8 cellular contexts compared by ENCODE assay signal in genomic region chr18:59358611-59359575, GRCh38. TPM values are rescaled to one million over a fixed set of nuclear protein-coding genes. Genes with fewer than 3 reads are reported as not detected.
A peak's percentile ranks its signal among the peaks of the same experiment; 100 is the strongest.
DNase-seq lines count a peak whose midpoint lies in the region; ATAC-seq and TF ChIP-seq lines count a peak whose summit lies in the region.

Gene LMAN1 (minus strand): TSS chr18:59359265. CDS start chr18:59359244, 21 bp downstream.

- peaks cover 0 to 11% (median 3%) of the 10 kb centered on the region in 3 donors for H3K36me3 Mint-ChIP-seq in immature natural killer cell

- TF ChIP-seq CTCF in AG10803 (conservative IDR thresholded peaks at IDR 0.05; ENCODE audit: low read length): no peak

- H3K4me3 ChIP-seq in AG10803 (ENCODE audit: low read length): peak within 1 kb of the TSS; percentile 90

- peaks cover 0 to 5% (median 4%) of the 10 kb centered on the region in 3 donors for H3K27me3 Mint-ChIP-seq in immature natural killer cell (ENCODE audit: low read depth in 3 of 3)

- peak within 1 kb of the TSS; percentile 75 to 96 (median 90) for H3K27ac Mint-ChIP-seq in immature natural killer cell

- DNase-seq in AG10803 (ENCODE audit: low read depth): peak; percentile 93
- DNase-seq in NCI-H345 treated with DMSO at 0.1 percent for 48 hours (lab: John Stamatoyannopoulos, UW; ENCODE audit: unreplicated experiment): peak; percentile 89
- DNase-seq in activated CD4-positive, CD25-positive, alpha-beta regulatory T cell (lab: John Stamatoyannopoulos, UW): peak; percentile 81 to 92 (median 86)
- DNase-seq in caudate nucleus (lab: John Stamatoyannopoulos, UW): peak; percentile 41 to 97 (median 91)
- peak; percentile 91 to 93 (median 92) for DNase-seq in immature natural killer cell
- peak; percentile 84 for DNase-seq in smooth muscle cell of the brain vasculature (ENCODE audit: low read depth, low spot score)

- peak within 1 kb of the TSS; percentile 89 for H3K27ac ChIP-seq in caudate nucleus (ENCODE audit: low read depth, low read length)

- ATAC-seq in GM19035 (IDR thresholded peaks at IDR 0.05; ENCODE audit: unreplicated experiment) (peak; percentile 94), HG03342 (IDR thresholded peaks at IDR 0.05; ENCODE audit: unreplicated experiment) (peak; percentile 94)

- H3K4me3 Mint-ChIP-seq in immature natural killer cell: peak within 1 kb of the TSS; percentile 91 to 98 (median 94)

- H3K9me3 Mint-ChIP-seq in immature natural killer cell: no peaks in the 10 kb centered on the region

- H3K4me1 Mint-ChIP-seq in immature natural killer cell: peaks cover 33 to 48% of the 10 kb centered on the region in 2 donors

RNA-seq across cellular contexts. Expression of gene LMAN1, which starts in this region (rescaled TPM):
- polyA plus RNA-seq in immature natural killer cell: 10 to 100 TPM; 32.3 to 40.6 (median 34.8) TPM

Comparison
In these comparisons a context has a peak if more than half of its experiments do, and no peak if none do; other contexts are left out.
1. Peak in every context shown above with its lines: DNase-seq, ATAC-seq, H3K4me3 ChIP-seq and H3K27ac ChIP-seq.